ENCODE assay signal across 10 cellular contexts in the genomic region with DNA sequence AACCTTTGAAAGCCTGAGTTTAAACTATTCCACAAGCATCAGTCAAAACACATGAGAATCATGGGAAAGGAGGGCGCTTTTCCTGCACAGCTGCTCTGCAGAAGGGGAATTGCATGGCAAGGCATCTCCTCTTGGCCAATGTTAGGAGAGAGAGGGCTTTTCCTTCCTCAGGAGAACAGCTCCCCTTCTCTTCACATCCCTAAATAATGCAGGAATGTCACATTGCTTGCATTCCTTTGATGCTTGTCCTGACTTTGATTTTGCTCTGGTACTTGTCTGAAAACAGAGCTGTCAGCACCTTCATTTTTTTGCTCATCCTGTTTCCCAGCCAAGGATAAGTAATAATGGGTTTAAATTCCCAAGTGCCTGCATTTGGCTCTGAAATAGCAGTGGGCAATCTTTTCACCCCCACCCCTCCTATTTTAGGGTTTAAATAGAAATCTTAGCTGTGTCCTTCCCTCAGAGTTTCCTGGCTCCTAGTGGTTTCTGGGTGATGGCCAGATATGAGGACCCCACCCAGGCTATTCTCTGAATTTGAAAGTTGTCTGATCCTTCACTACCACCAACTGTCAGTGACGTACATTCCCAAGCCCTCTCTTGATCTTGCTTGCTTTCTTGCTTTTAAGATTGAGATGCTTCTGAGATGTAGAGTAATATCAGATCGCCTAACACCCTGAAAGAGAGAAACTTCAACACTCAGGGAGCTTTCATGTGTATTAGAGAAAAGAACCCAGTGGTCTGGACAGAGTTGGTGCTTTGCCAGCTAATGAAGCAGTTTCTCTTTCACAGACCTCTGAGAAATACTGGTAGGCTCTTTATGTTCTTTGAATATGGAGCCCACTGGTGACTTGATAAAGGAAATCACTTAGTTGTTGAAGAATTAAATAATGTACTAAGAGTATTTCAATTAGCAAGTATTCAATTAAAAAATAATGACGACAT.
DNase-seq lines count a peak whose midpoint lies in the region; ATAC-seq and TF ChIP-seq lines count a peak whose summit lies in the region.
"Had no signal": no experiment of that assay in that cellular context is flagged by ENCODE, and none has a peak within 500 bp of the region (broad histone marks: within the 10 kb centered on the region; RNA-seq: fewer than 3 reads in every experiment).

No MANE protein-coding gene starts in this region.

- H3K9me3 ChIP-seq in HAP-1 (no peaks in the 10 kb centered on the region), iPS DF 6.9 (ENCODE audit: control insufficient read depth, insufficient read depth, low read length) (no peaks in the 10 kb centered on the region), upper lobe of right lung (no peaks in the 10 kb centered on the region)

- H3K27ac ChIP-seq in iPS DF 6.9 (ENCODE audit: low read length) (no peak overlapping the region), upper lobe of right lung (no peak overlapping the region)

- no peak overlapping the region for H3K27ac Mint-ChIP-seq in CD14-positive monocyte
- H3K27ac Mint-ChIP-seq: activated T-cell treated with anti-CD3 and anti-CD28 coated beads, Interleukin-2, amount 50 U/mL, for 24 hours; CD8-positive, alpha-beta T cell had no signal

- intact Hi-C loops in CD14-positive monocyte (cut with micrococcal nuclease) (no loop called here), upper lobe of right lung (cut with DNase I) (no loop called here)

- no peak for ATAC-seq in upper lobe of right lung
- ATAC-seq: CD8-positive, alpha-beta T cell had no signal

- H3K4me1 ChIP-seq in HAP-1 = no peaks in the 10 kb centered on the region
- H3K4me1 ChIP-seq in iPS DF 6.9 (ENCODE audit: control insufficient read depth, insufficient read depth, low read length) = peaks cover 3% of the 10 kb centered on the region; the same call in 1 of the 2 replicates
- peaks cover 7% of the 10 kb centered on the region for H3K4me1 ChIP-seq in upper lobe of right lung

- no peaks in the 10 kb centered on the region for H3K4me1 Mint-ChIP-seq in CD14-positive monocyte

- no peak overlapping the region for H3K4me3 Mint-ChIP-seq in CD14-positive monocyte
- H3K4me3 Mint-ChIP-seq: activated T-cell treated with anti-CD3 and anti-CD28 coated beads, Interleukin-2, amount 50 U/mL, for 24 hours; CD8-positive, alpha-beta T cell had no signal

- H3K4me3 ChIP-seq in HAP-1 (no peak overlapping the region), astrocyte of the cerebellum (ENCODE audit: low read depth, low read length) (no peak overlapping the region), iPS DF 6.9 (ENCODE audit: low read length) (no peak overlapping the region), skeletal muscle cell (ENCODE audit: low read depth, low read length) (no peak overlapping the region), upper lobe of right lung (no peak overlapping the region)

- H3K9me3 Mint-ChIP-seq in CD14-positive monocyte = peaks cover 0 to 2% (median 0%) of the 10 kb centered on the region in 7 donors
- H3K9me3 Mint-ChIP-seq: activated T-cell treated with anti-CD3 and anti-CD28 coated beads, Interleukin-2, amount 50 U/mL, for 24 hours; CD8-positive, alpha-beta T cell had no signal

- H3K27me3 ChIP-seq in HAP-1 (ENCODE audit: low read depth) = no peaks in the 10 kb centered on the region
- no peaks in the 10 kb centered on the region for H3K27me3 ChIP-seq in iPS DF 6.9 (ENCODE audit: control insufficient read depth, insufficient read depth, low read length)
- H3K27me3 ChIP-seq in upper lobe of right lung = no peaks in the 10 kb centered on the region

- DNase-seq in HAP-1 (ENCODE audit: low spot score in 2 of 2) (peak; percentile 27 to 28), astrocyte of the cerebellum (ENCODE audit: low read depth) (peak; percentile 16), iPS DF 6.9 (ENCODE audit: low read depth, low spot score) (peak; percentile 72), skeletal muscle cell (ENCODE audit: low read depth) (peak; percentile 20), CD14-positive monocyte (ENCODE audit: low spot score) (no peak), upper lobe of right lung (no peak), pons (ENCODE audit: low spot score) (no peak)
- DNase-seq: activated T-cell treated with anti-CD3 and anti-CD28 coated beads, Interleukin-2, amount 50 U/mL, for 24 hours; CD8-positive, alpha-beta T cell; NCI-H187 treated with DMSO at 0.1 percent for 48 hours had no signal

- H3K36me3 ChIP-seq in HAP-1 (replicated peaks) = no peaks in the 10 kb centered on the region
- no peaks in the 10 kb centered on the region for H3K36me3 ChIP-seq in iPS DF 6.9 (ENCODE audit: control insufficient read depth, insufficient read depth, low read length)
- H3K36me3 ChIP-seq in upper lobe of right lung = no peaks in the 10 kb centered on the region

- H3K36me3 Mint-ChIP-seq in CD14-positive monocyte = no peaks in the 10 kb centered on the region
- H3K36me3 Mint-ChIP-seq: CD8-positive, alpha-beta T cell had no signal

- peaks cover 4 to 10% (median 4%) of the 10 kb centered on the region in 3 donors for H3K27me3 Mint-ChIP-seq in CD14-positive monocyte (ENCODE audit: low read depth in 3 of 3)

- TF ChIP-seq CTCF in astrocyte of the cerebellum (IDR thresholded peaks at IDR 0.05; ENCODE audit: low read depth, low read length, missing control alignments) = no peak
- TF ChIP-seq CTCF in CD14-positive monocyte (IDR thresholded peaks at IDR 0.05) = no peak
- TF ChIP-seq CTCF in upper lobe of right lung (IDR thresholded peaks at IDR 0.05) = no peak

- no CpG with 5 or more reads among the region's 4 CpGs for WGBS in iPS DF 6.9 (ENCODE audit: insufficient coverage, insufficient read length)

- in situ Hi-C loops in HAP-1 (cut with MboI; ENCODE audit: low sequenced_read_pairs) (no loop called here), astrocyte of the cerebellum (cut with HindIII; ENCODE audit: low sequenced_read_pairs) (no loop called here)

Comparison
In these comparisons a context has a peak if more than half of its experiments do, and no peak if none do; other contexts are left out.
1. DNase-seq: peak in HAP-1 (2 of 2), astrocyte of the cerebellum (single experiment), iPS DF 6.9 (single experiment) and skeletal muscle cell (single experiment); none in CD14-positive monocyte (single experiment), upper lobe of right lung (single experiment) and pons (single experiment).